17 cellular contexts compared by ENCODE assay signal in genomic region chr3:72728958-72729467, GRCh38.
DNase-seq lines count a peak whose midpoint lies in the region; FAIRE-seq and TF ChIP-seq lines count a peak whose summit lies in the region.
"Had no signal": no experiment of that assay in that cellular context is flagged by ENCODE, and none has a peak within 500 bp of the region (broad histone marks: within the 10 kb centered on the region; RNA-seq: fewer than 3 reads in every experiment).

No MANE protein-coding gene starts in this region.

- no peaks in the 10 kb centered on the region for H4K20me1 ChIP-seq in OCI-LY7 (ENCODE audit: insufficient read depth, low read length)
- H4K20me1 ChIP-seq: BLaER1 had no signal

- in situ Hi-C loops in Caki2 (cut with HindIII; ENCODE audit: low pct_unique_long_range_greater_than_20kb, low sequenced_read_pairs) (no loop called here), G401 (cut with HindIII; ENCODE audit: low sequenced_read_pairs) (no loop called here)

- CTCF ChIA-PET in RWPE1 (lab: Yijun Ruan, JAX): interaction anchor here (0.5 kb wide), 1 partner anchor 773 kb away, joined by 3 read pairs; no protein-coding TSS in a partner anchor
- CTCF ChIA-PET in OCI-LY7 (lab: Charles Lee; ENCODE audit: unreplicated experiment): no interaction called here

- H3K9me2 ChIP-seq in OCI-LY7 (ENCODE audit: insufficient read depth, low read length): no peaks in the 10 kb centered on the region

- H3K9me3 ChIP-seq in uterus (peaks cover 0 to 9% of the 10 kb centered on the region in 2 donors), OCI-LY7 (ENCODE audit: low read length) (no peaks in the 10 kb centered on the region)

- intact Hi-C loops in uterus (cut with DNase I; ENCODE audit: low total_unique reads) (no loop called here), OCI-LY7 (cut with micrococcal nuclease; ENCODE audit: unreplicated experiment) (no loop called here)

- H3K36me3 ChIP-seq in uterus (no peaks in the 10 kb centered on the region), OCI-LY7 (ENCODE audit: insufficient read depth, low read length) (no peaks in the 10 kb centered on the region)
- H3K36me3 ChIP-seq: BLaER1, WERI-Rb-1 had no signal

- H3K4me2 ChIP-seq in OCI-LY7 (ENCODE audit: low read length): no peak overlapping the region
- H3K4me2 ChIP-seq: BLaER1 had no signal

- peak; percentile 72 for FAIRE-seq in islet of Langerhans (lab: Jason Lieb, UNC)
- FAIRE-seq: GM12892, small intestine had no signal

- no peak for TF ChIP-seq POLR2A in uterus (IDR thresholded peaks at IDR 0.05)

- DNase-seq in Caki2 (ENCODE audit: low read depth): peak; percentile 91
- peak; percentile 72 for DNase-seq in G401 (ENCODE audit: low spot score)
- DNase-seq in RWPE1 (ENCODE audit: low spot score): peak; percentile 45
- DNase-seq in AG08396 (ENCODE audit: low spot score): no peak
- DNase-seq in uterus: no peak
- DNase-seq in NCI-H2196 (lab: John Stamatoyannopoulos, UW; ENCODE audit: unreplicated experiment): no peak
- DNase-seq in OCI-LY7 (ENCODE audit: low spot score): no peak
- DNase-seq: activated CD8-positive, alpha-beta memory T cell treated with anti-CD3 and anti-CD28 coated beads for 24 hours; erythroblast; NCI-H446; OCI-M1; small intestine; WERI-Rb-1 had no signal

- BruUV-seq in OCI-LY7 (replicated peaks; lab: Mats Ljungman, UMichigan): no TSS peak

- TF ChIP-seq CTCF in RWPE1 (conservative IDR thresholded peaks at IDR 0.05; ENCODE audit: low read depth) (no peak), uterus (IDR thresholded peaks at IDR 0.05) (no peak), OCI-LY7 (conservative IDR thresholded peaks at IDR 0.05; ENCODE audit: low read length) (no peak)

- no peak overlapping the region for H2AFZ ChIP-seq in OCI-LY7 (ENCODE audit: low read length)

- H3K27me3 ChIP-seq in uterus: no peaks in the 10 kb centered on the region
- H3K27me3 ChIP-seq: BLaER1 had no signal

- H3K79me2 ChIP-seq in OCI-LY7 (ENCODE audit: insufficient read depth, low read depth, low read length): no peaks in the 10 kb centered on the region

- H3K4me1 ChIP-seq in uterus (no peaks in the 10 kb centered on the region), OCI-LY7 (ENCODE audit: insufficient read depth, low read length, poor library complexity, severe bottlenecking) (no peaks in the 10 kb centered on the region)
- H3K4me1 ChIP-seq: BLaER1 had no signal

- no peak overlapping the region for H3K4me3 ChIP-seq in uterus
- H3K4me3 ChIP-seq in OCI-LY7 (ENCODE audit: low read depth, low read length, poor library complexity, severe bottlenecking): no peak overlapping the region
- H3K4me3 ChIP-seq: BLaER1, coronary artery had no signal

- H3K27ac ChIP-seq in RWPE1: no peak overlapping the region
- no peak overlapping the region for H3K27ac ChIP-seq in uterus
- H3K27ac ChIP-seq in OCI-LY7 (ENCODE audit: low read depth, low read length, poor library complexity, severe bottlenecking): no peak overlapping the region
- H3K27ac ChIP-seq: BLaER1, coronary artery, WERI-Rb-1 had no signal

- POLR2A ChIA-PET in RWPE1 (lab: Yijun Ruan, JAX; ENCODE audit: low non-redundant PET) (interaction anchor here (0.5 to 0.7 kb wide), 2 partner anchors 22 to 122 kb away, joined by 3 read pairs; no protein-coding TSS in a partner anchor), OCI-LY7 (lab: Charles Lee) (no interaction called here)

Comparison
In these comparisons a context has a peak if more than half of its experiments do, and no peak if none do; other contexts are left out.
1. DNase-seq: peak in Caki2 (single experiment), G401 (single experiment) and RWPE1 (single experiment); none in AG08396 (single experiment), uterus (0 of 2), NCI-H2196 (single experiment) and OCI-LY7 (single experiment).